18 cellular contexts compared by ENCODE assay signal in genomic region chr7:140972876-140973829, GRCh38. TPM values are rescaled to one million over a fixed set of nuclear protein-coding genes. Genes with fewer than 3 reads are reported as not detected.
DNase-seq lines count a peak whose midpoint lies in the region; ATAC-seq and TF ChIP-seq lines count a peak whose summit lies in the region.
"Had no signal": no experiment of that assay in that cellular context is flagged by ENCODE, and none has a peak within 500 bp of the region (broad histone marks: within the 10 kb centered on the region; RNA-seq: fewer than 3 reads in every experiment).

No MANE protein-coding gene starts in this region.

- WGBS in prostate gland: 45% methylated on average over 9 of the region's 9 CpGs

- no peak overlapping the region for H3K27ac ChIP-seq in prostate gland
- H3K27ac ChIP-seq: epithelial cell of prostate, spleen had no signal

- TF ChIP-seq POLR2A in prostate gland (IDR thresholded peaks at IDR 0.05): no peak

- H3K4me1 Mint-ChIP-seq in activated naive CD8-positive, alpha-beta T cell treated with anti-CD3 and anti-CD28 coated beads, Interleukin-2, amount 50 U/mL, for 24 hours: no peaks in the 10 kb centered on the region
- H3K4me1 Mint-ChIP-seq in activated naive CD8-positive, alpha-beta T cell treated with anti-CD3 and anti-CD28 coated beads for 36 hours: peaks cover 2% of the 10 kb centered on the region
- H3K4me1 Mint-ChIP-seq in stimulated activated naive B cell treated with anti-CD40 and anti-IgM and Interleukin-4, amounts not matched to agents 10 μg/mL and 1 μg/mL and 100 μg/mL, for 72 hours: no peaks in the 10 kb centered on the region
- no peaks in the 10 kb centered on the region for H3K4me1 Mint-ChIP-seq in activated CD4-positive, alpha-beta T cell treated with anti-CD3 and anti-CD28 coated beads, Interleukin-2, amount 10 ng/mL, durations not matched to agents 7 days and 5 days

- no peaks in the 10 kb centered on the region for H3K36me3 Mint-ChIP-seq in activated naive CD8-positive, alpha-beta T cell treated with anti-CD3 and anti-CD28 coated beads, Interleukin-2, amount 50 U/mL, for 24 hours (ENCODE audit: low read depth)
- no peaks in the 10 kb centered on the region for H3K36me3 Mint-ChIP-seq in activated naive CD8-positive, alpha-beta T cell treated with anti-CD3 and anti-CD28 coated beads for 36 hours
- H3K36me3 Mint-ChIP-seq in stimulated activated naive B cell treated with anti-CD40 and anti-IgM and Interleukin-4, amounts not matched to agents 10 μg/mL and 1 μg/mL and 100 μg/mL, for 72 hours: no peaks in the 10 kb centered on the region
- no peaks in the 10 kb centered on the region for H3K36me3 Mint-ChIP-seq in activated CD4-positive, alpha-beta T cell treated with anti-CD3 and anti-CD28 coated beads, Interleukin-2, amount 10 ng/mL, durations not matched to agents 7 days and 5 days (ENCODE audit: low read depth)
- H3K36me3 Mint-ChIP-seq: CD14-positive monocyte had no signal

- no peaks in the 10 kb centered on the region for H3K9me3 Mint-ChIP-seq in activated naive CD8-positive, alpha-beta T cell treated with anti-CD3 and anti-CD28 coated beads, Interleukin-2, amount 50 U/mL, for 24 hours
- H3K9me3 Mint-ChIP-seq in activated naive CD8-positive, alpha-beta T cell treated with anti-CD3 and anti-CD28 coated beads for 36 hours: no peaks in the 10 kb centered on the region
- H3K9me3 Mint-ChIP-seq in stimulated activated naive B cell treated with anti-CD40 and anti-IgM and Interleukin-4, amounts not matched to agents 10 μg/mL and 1 μg/mL and 100 μg/mL, for 72 hours: no peaks in the 10 kb centered on the region
- H3K9me3 Mint-ChIP-seq in activated CD4-positive, alpha-beta T cell treated with anti-CD3 and anti-CD28 coated beads, Interleukin-2, amount 10 ng/mL, durations not matched to agents 7 days and 5 days: no peaks in the 10 kb centered on the region
- H3K9me3 Mint-ChIP-seq: activated T-helper 2 cell treated with anti-CD3 and anti-CD28 coated beads, Interferon-gamma antibody, Interleukin-2, Interleukin-4, amounts not matched to agents 10 μg/mL and 5 μg/mL and 100 μg/mL, durations not matched to agents 14 hours and 24 hours and 36 hours; dendritic cell treated with granulocyte-macrophage colony-stimulating factor and Interleukin-4, amounts not matched to agents 40 ng/mL and 50 ng/mL, for 4 days had no signal

- H3K27me3 Mint-ChIP-seq in activated naive CD8-positive, alpha-beta T cell treated with anti-CD3 and anti-CD28 coated beads, Interleukin-2, amount 50 U/mL, for 24 hours: peaks cover 3% of the 10 kb centered on the region
- H3K27me3 Mint-ChIP-seq in activated naive CD8-positive, alpha-beta T cell treated with anti-CD3 and anti-CD28 coated beads for 36 hours: no peaks in the 10 kb centered on the region
- peaks cover 5 to 13% of the 10 kb centered on the region in 2 donors for H3K27me3 Mint-ChIP-seq in stimulated activated naive B cell treated with anti-CD40 and anti-IgM and Interleukin-4, amounts not matched to agents 10 μg/mL and 1 μg/mL and 100 μg/mL, for 72 hours
- H3K27me3 Mint-ChIP-seq in activated CD4-positive, alpha-beta T cell treated with anti-CD3 and anti-CD28 coated beads, Interleukin-2, amount 10 ng/mL, durations not matched to agents 7 days and 5 days: peaks cover 8% of the 10 kb centered on the region
- H3K27me3 Mint-ChIP-seq: dendritic cell treated with granulocyte-macrophage colony-stimulating factor and Interleukin-4, amounts not matched to agents 40 ng/mL and 50 ng/mL, for 4 days had no signal

- H3K36me3 ChIP-seq in prostate gland: no peaks in the 10 kb centered on the region
- H3K36me3 ChIP-seq: spleen had no signal

- H3K27me3 ChIP-seq in prostate gland (replicated peaks; ENCODE audit: insufficient read depth): no peaks in the 10 kb centered on the region
- H3K27me3 ChIP-seq: spleen had no signal

- CTCF ChIA-PET in activated CD4-positive, alpha-beta T cell treated with anti-CD3 and anti-CD28 coated beads, Interleukin-2, amount 10 ng/mL, durations not matched to agents 7 days and 5 days (lab: Charles Lee): interaction anchor here (1.0 to 1.2 kb wide), 2 partner anchors 9 to 30 kb away, joined by 3 read pairs; no protein-coding TSS in a partner anchor

- no peak overlapping the region for H3K27ac Mint-ChIP-seq in activated naive CD8-positive, alpha-beta T cell treated with anti-CD3 and anti-CD28 coated beads, Interleukin-2, amount 50 U/mL, for 24 hours
- H3K27ac Mint-ChIP-seq in activated naive CD8-positive, alpha-beta T cell treated with anti-CD3 and anti-CD28 coated beads for 36 hours: no peak overlapping the region
- H3K27ac Mint-ChIP-seq in stimulated activated naive B cell treated with anti-CD40 and anti-IgM and Interleukin-4, amounts not matched to agents 10 μg/mL and 1 μg/mL and 100 μg/mL, for 72 hours: no peak overlapping the region
- H3K27ac Mint-ChIP-seq in activated CD4-positive, alpha-beta T cell treated with anti-CD3 and anti-CD28 coated beads, Interleukin-2, amount 10 ng/mL, durations not matched to agents 7 days and 5 days: no peak overlapping the region
- H3K27ac Mint-ChIP-seq: activated T-helper 2 cell treated with anti-CD3 and anti-CD28 coated beads, Interferon-gamma antibody, Interleukin-2, Interleukin-4, amounts not matched to agents 10 μg/mL and 5 μg/mL and 100 μg/mL, durations not matched to agents 14 hours and 24 hours and 36 hours; dendritic cell treated with granulocyte-macrophage colony-stimulating factor and Interleukin-4, amounts not matched to agents 40 ng/mL and 50 ng/mL, for 4 days had no signal

- POLR2A ChIA-PET in activated CD4-positive, alpha-beta T cell treated with anti-CD3 and anti-CD28 coated beads, Interleukin-2, amount 10 ng/mL, durations not matched to agents 7 days and 5 days (lab: Charles Lee): interaction anchor here (0.7 kb wide), 1 partner anchor 158 kb away, joined by 3 read pairs; no protein-coding TSS in a partner anchor

- DNase-seq in activated naive CD8-positive, alpha-beta T cell treated with anti-CD3 and anti-CD28 coated beads, Interleukin-2, amount 50 U/mL, for 24 hours: no peak
- DNase-seq in activated naive CD8-positive, alpha-beta T cell treated with anti-CD3 and anti-CD28 coated beads for 36 hours: no peak
- peak; percentile 92 for DNase-seq in NCI-H2171 treated with DMSO at 0.1 percent for 48 hours (lab: John Stamatoyannopoulos, UW)
- peak; percentile 62 for DNase-seq in fibroblast of gingiva (ENCODE audit: low read depth)
- DNase-seq in prostate gland (ENCODE audit: low spot score): peak; percentile 47
- no peak for DNase-seq in stimulated activated naive B cell treated with anti-CD40 and anti-IgM and Interleukin-4, amounts not matched to agents 10 μg/mL and 1 μg/mL and 100 μg/mL, for 72 hours
- DNase-seq in activated CD4-positive, alpha-beta T cell treated with anti-CD3 and anti-CD28 coated beads, Interleukin-2, amount 10 ng/mL, durations not matched to agents 7 days and 5 days: no peak
- DNase-seq: left colon; NCI-H1105; SK-N-SH; spleen; stimulated activated CD8-positive, alpha-beta memory T cell treated with anti-CD3 and anti-CD28 coated beads, Interleukin-4, amount 100 ng/mL, for 48 hours had no signal

- intact Hi-C loops in prostate gland (cut with DNase I): no loop called here

- ATAC-seq in activated naive CD8-positive, alpha-beta T cell treated with anti-CD3 and anti-CD28 coated beads, Interleukin-2, amount 50 U/mL, for 24 hours: peak; percentile 24
- ATAC-seq in stimulated activated naive B cell treated with anti-CD40 and anti-IgM and Interleukin-4, amounts not matched to agents 10 μg/mL and 1 μg/mL and 100 μg/mL, for 72 hours (replicated peaks): no peak
- ATAC-seq in GM21723 (IDR thresholded peaks at IDR 0.05; ENCODE audit: unreplicated experiment): no peak
- ATAC-seq: activated CD4-positive, CD25-positive, alpha-beta regulatory T cell treated with anti-CD3 and anti-CD28 coated beads, Interleukin-2, amount 50 U/mL, for 24 hours; left colon had no signal

- H3K4me1 ChIP-seq in prostate gland (replicated peaks): no peaks in the 10 kb centered on the region
- H3K4me1 ChIP-seq: spleen had no signal

- no peak for TF ChIP-seq CTCF in prostate gland (IDR thresholded peaks at IDR 0.05)

- H3K4me3 ChIP-seq in prostate gland: no peak overlapping the region
- H3K4me3 ChIP-seq: spleen had no signal

- H3K9me3 ChIP-seq in prostate gland: no peaks in the 10 kb centered on the region
- H3K9me3 ChIP-seq: SK-N-SH, spleen had no signal

- H3K4me3 Mint-ChIP-seq in activated naive CD8-positive, alpha-beta T cell treated with anti-CD3 and anti-CD28 coated beads, Interleukin-2, amount 50 U/mL, for 24 hours: no peak overlapping the region
- no peak overlapping the region for H3K4me3 Mint-ChIP-seq in activated naive CD8-positive, alpha-beta T cell treated with anti-CD3 and anti-CD28 coated beads for 36 hours
- no peak overlapping the region for H3K4me3 Mint-ChIP-seq in stimulated activated naive B cell treated with anti-CD40 and anti-IgM and Interleukin-4, amounts not matched to agents 10 μg/mL and 1 μg/mL and 100 μg/mL, for 72 hours
- H3K4me3 Mint-ChIP-seq in activated CD4-positive, alpha-beta T cell treated with anti-CD3 and anti-CD28 coated beads, Interleukin-2, amount 10 ng/mL, durations not matched to agents 7 days and 5 days: no peak overlapping the region
- H3K4me3 Mint-ChIP-seq: CD14-positive monocyte; dendritic cell treated with granulocyte-macrophage colony-stimulating factor and Interleukin-4, amounts not matched to agents 40 ng/mL and 50 ng/mL, for 4 days had no signal

RNA-seq across cellular contexts. Expression of gene MRPS33, which starts 41.6 kb away (rescaled TPM):
- 100 to 1,000 TPM; 111 to 116 TPM for total RNA-seq in activated naive CD8-positive, alpha-beta T cell treated with anti-CD3 and anti-CD28 coated beads for 36 hours
- total RNA-seq in prostate gland: 10 to 100 TPM; 30.0 to 43.0 TPM
- total RNA-seq in activated CD4-positive, alpha-beta T cell treated with anti-CD3 and anti-CD28 coated beads, Interleukin-2, amount 10 ng/mL, durations not matched to agents 7 days and 5 days: 10 to 100 TPM; 69.1 to 72.6 TPM

RNA-seq across cellular contexts. Expression of gene BRAF, which starts 48.4 kb away (rescaled TPM):
- 10 to 100 TPM; 26.6 to 27.0 TPM for total RNA-seq in activated naive CD8-positive, alpha-beta T cell treated with anti-CD3 and anti-CD28 coated beads for 36 hours
- 10 to 100 TPM; 30.8 to 52.9 TPM for total RNA-seq in prostate gland
- total RNA-seq in activated CD4-positive, alpha-beta T cell treated with anti-CD3 and anti-CD28 coated beads, Interleukin-2, amount 10 ng/mL, durations not matched to agents 7 days and 5 days: 10 to 100 TPM; 25.6 to 34.1 TPM

Comparison
In these comparisons a context has a peak if more than half of its experiments do, and no peak if none do; other contexts are left out.
1. DNase-seq: peak in NCI-H2171 treated with DMSO at 0.1 percent for 48 hours (single experiment), fibroblast of gingiva (single experiment) and prostate gland (single experiment); none in activated naive CD8-positive, alpha-beta T cell treated with anti-CD3 and anti-CD28 coated beads, Interleukin-2, amount 50 U/mL, for 24 hours (single experiment), activated naive CD8-positive, alpha-beta T cell treated with anti-CD3 and anti-CD28 coated beads for 36 hours (single experiment), stimulated activated naive B cell treated with anti-CD40 and anti-IgM and Interleukin-4, amounts not matched to agents 10 μg/mL and 1 μg/mL and 100 μg/mL, for 72 hours (single experiment) and activated CD4-positive, alpha-beta T cell treated with anti-CD3 and anti-CD28 coated beads, Interleukin-2, amount 10 ng/mL, durations not matched to agents 7 days and 5 days (single experiment).